In the genomic region with DNA sequence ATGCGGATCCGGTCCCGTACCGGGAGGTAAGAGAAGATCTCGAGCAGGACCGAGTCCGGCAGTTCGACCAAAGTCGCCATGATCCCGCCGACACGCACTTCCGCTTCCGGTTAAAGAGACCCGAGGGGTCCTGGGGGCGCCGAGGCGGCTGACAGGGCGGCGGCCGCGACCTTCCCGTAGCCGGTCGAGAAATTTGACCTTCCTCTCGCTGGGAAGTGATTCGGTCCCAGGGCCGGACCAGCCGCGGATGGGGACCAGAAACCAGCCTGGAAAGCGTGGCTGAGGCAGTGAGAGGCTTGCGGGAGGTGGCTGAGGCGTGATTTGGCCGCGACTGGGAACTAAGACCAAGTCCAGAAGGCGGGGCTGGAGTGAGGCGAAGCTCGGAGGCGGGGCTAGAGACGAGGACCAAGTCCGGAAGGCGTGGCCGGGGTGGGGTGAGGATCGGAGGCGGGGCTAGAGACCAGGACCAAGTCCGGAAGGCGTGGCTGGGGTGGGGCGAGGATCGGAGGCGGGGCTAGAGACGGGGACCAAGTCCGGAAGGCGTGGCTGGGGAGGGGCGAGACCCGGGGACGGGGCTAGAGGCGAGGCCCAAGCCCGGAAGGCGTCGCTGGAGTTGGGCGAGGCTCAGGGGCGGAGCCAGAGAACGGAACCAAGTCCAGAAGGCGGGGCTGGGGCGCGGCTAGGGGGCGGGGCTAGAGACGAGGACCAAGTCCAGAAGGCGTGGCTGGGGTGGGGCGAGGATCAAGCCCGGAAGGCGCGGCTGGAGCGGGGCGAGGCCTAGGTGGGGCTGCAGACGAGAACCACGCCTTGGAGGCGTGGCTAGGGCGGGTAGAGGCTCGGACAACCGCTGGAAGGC, we compare ENCODE assay signal across 1 cellular context.
TF ChIP-seq lines count a peak whose summit lies in the region.

FBXL12 (minus strand) TSS at position 346 of the 856 bp plus-strand sequence; CDS start at position 80, 266 bp downstream.

TF ChIP-seq in HepG2, 621 proteins besides CTCF, POLR2A, EP300 and RAD21 (continued from another document and continues in another):
- TF ChIP-seq, protein P1, sequence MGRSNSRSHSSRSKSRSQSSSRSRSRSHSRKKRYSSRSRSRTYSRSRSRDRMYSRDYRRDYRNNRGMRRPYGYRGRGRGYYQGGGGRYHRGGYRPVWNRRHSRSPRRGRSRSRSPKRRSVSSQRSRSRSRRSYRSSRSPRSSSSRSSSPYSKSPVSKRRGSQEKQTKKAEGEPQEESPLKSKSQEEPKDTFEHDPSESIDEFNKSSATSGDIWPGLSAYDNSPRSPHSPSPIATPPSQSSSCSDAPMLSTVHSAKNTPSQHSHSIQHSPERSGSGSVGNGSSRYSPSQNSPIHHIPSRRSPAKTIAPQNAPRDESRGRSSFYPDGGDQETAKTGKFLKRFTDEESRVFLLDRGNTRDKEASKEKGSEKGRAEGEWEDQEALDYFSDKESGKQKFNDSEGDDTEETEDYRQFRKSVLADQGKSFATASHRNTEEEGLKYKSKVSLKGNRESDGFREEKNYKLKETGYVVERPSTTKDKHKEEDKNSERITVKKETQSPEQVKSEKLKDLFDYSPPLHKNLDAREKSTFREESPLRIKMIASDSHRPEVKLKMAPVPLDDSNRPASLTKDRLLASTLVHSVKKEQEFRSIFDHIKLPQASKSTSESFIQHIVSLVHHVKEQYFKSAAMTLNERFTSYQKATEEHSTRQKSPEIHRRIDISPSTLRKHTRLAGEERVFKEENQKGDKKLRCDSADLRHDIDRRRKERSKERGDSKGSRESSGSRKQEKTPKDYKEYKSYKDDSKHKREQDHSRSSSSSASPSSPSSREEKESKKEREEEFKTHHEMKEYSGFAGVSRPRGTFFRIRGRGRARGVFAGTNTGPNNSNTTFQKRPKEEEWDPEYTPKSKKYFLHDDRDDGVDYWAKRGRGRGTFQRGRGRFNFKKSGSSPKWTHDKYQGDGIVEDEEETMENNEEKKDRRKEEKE (IDR thresholded peaks at IDR 0.05) = no peak
- TF ChIP-seq TARDBP (CRISPR knock-in tag; IDR thresholded peaks at IDR 0.05) = 0 out of 2 replicates have a peak, but pooled peaks have one; percentile 61
- no peak for TF ChIP-seq SMAD9 (CRISPR knock-in tag; IDR thresholded peaks at IDR 0.05)
- TF ChIP-seq ZNF816 (CRISPR knock-in tag; IDR thresholded peaks at IDR 0.05; ENCODE audit: borderline replicate concordance) = no peak; the same call in 1 of the 2 replicates
- no peak for TF ChIP-seq RFX5 (IDR thresholded peaks at IDR 0.05; ENCODE audit: low read depth, low read length)
- TF ChIP-seq TEAD2 (CRISPR knock-in tag; IDR thresholded peaks at IDR 0.05) = no peak
- TF ChIP-seq CENPBD1 (CRISPR knock-in tag; IDR thresholded peaks at IDR 0.05; ENCODE audit: borderline replicate concordance, low read depth) = no peak
- peak; percentile 92 for TF ChIP-seq ZNF501 (CRISPR knock-in tag; IDR thresholded peaks at IDR 0.05)
- TF ChIP-seq ZNF333 (CRISPR knock-in tag; IDR thresholded peaks at IDR 0.05; ENCODE audit: borderline replicate concordance) = no peak
- TF ChIP-seq, protein P2, sequence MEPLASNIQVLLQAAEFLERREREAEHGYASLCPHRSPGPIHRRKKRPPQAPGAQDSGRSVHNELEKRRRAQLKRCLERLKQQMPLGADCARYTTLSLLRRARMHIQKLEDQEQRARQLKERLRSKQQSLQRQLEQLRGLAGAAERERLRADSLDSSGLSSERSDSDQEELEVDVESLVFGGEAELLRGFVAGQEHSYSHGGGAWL (CRISPR knock-in tag; IDR thresholded peaks at IDR 0.05) = 0 out of 2 replicates have a peak, but pooled peaks have one; percentile 68
- no peak for TF ChIP-seq SETDB1 (CRISPR knock-in tag; IDR thresholded peaks at IDR 0.05; ENCODE audit: borderline replicate concordance)
- peak; percentile 88; the same call in 1 of the 2 replicates for TF ChIP-seq ZGPAT (CRISPR knock-in tag; IDR thresholded peaks at IDR 0.05)
- peak; percentile 90 for TF ChIP-seq ZBTB7B (CRISPR knock-in tag; IDR thresholded peaks at IDR 0.05)
- TF ChIP-seq PAX8 (CRISPR knock-in tag; IDR thresholded peaks at IDR 0.05; ENCODE audit: borderline replicate concordance) = no peak
- no peak for TF ChIP-seq ZNF3 (CRISPR knock-in tag; IDR thresholded peaks at IDR 0.05)
- TF ChIP-seq HNRNPUL1 (IDR thresholded peaks at IDR 0.05; ENCODE audit: low read depth, low read length) = no peak
- peak; percentile 88; the same call in 1 of the 2 replicates for TF ChIP-seq KDM5A (IDR thresholded peaks at IDR 0.05; ENCODE audit: borderline replicate concordance, low read length)
- TF ChIP-seq GLI4 (CRISPR knock-in tag; IDR thresholded peaks at IDR 0.05; ENCODE audit: borderline replicate concordance) = 0 out of 2 replicates have a peak, but pooled peaks have one; percentile 67
- TF ChIP-seq ZNF800 (CRISPR knock-in tag; IDR thresholded peaks at IDR 0.05) = 0 out of 2 replicates have a peak, but pooled peaks have one; percentile 51
- TF ChIP-seq KAT7 (CRISPR knock-in tag; IDR thresholded peaks at IDR 0.05; ENCODE audit: borderline replicate concordance) = peak; percentile 47; the same call in 1 of the 2 replicates
- 0 out of 2 replicates have a peak, but pooled peaks have one; percentile 11 for TF ChIP-seq ZNF205 (CRISPR knock-in tag; IDR thresholded peaks at IDR 0.05)
- TF ChIP-seq, protein P3, sequence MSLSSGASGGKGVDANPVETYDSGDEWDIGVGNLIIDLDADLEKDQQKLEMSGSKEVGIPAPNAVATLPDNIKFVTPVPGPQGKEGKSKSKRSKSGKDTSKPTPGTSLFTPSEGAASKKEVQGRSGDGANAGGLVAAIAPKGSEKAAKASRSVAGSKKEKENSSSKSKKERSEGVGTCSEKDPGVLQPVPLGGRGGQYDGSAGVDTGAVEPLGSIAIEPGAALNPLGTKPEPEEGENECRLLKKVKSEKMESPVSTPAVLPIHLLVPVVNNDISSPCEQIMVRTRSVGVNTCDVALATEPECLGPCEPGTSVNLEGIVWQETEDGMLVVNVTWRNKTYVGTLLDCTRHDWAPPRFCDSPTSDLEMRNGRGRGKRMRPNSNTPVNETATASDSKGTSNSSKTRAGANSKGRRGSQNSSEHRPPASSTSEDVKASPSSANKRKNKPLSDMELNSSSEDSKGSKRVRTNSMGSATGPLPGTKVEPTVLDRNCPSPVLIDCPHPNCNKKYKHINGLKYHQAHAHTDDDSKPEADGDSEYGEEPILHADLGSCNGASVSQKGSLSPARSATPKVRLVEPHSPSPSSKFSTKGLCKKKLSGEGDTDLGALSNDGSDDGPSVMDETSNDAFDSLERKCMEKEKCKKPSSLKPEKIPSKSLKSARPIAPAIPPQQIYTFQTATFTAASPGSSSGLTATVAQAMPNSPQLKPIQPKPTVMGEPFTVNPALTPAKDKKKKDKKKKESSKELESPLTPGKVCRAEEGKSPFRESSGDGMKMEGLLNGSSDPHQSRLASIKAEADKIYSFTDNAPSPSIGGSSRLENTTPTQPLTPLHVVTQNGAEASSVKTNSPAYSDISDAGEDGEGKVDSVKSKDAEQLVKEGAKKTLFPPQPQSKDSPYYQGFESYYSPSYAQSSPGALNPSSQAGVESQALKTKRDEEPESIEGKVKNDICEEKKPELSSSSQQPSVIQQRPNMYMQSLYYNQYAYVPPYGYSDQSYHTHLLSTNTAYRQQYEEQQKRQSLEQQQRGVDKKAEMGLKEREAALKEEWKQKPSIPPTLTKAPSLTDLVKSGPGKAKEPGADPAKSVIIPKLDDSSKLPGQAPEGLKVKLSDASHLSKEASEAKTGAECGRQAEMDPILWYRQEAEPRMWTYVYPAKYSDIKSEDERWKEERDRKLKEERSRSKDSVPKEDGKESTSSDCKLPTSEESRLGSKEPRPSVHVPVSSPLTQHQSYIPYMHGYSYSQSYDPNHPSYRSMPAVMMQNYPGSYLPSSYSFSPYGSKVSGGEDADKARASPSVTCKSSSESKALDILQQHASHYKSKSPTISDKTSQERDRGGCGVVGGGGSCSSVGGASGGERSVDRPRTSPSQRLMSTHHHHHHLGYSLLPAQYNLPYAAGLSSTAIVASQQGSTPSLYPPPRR (CRISPR knock-in tag; IDR thresholded peaks at IDR 0.05; ENCODE audit: borderline replicate concordance) = peak; percentile 16; the same call in 1 of the 2 replicates
- TF ChIP-seq TOE1 (CRISPR knock-in tag; IDR thresholded peaks at IDR 0.05) = no peak
- TF ChIP-seq MED13 (CRISPR knock-in tag; IDR thresholded peaks at IDR 0.05) = 0 out of 2 replicates have a peak, but pooled peaks have one; percentile 19
- TF ChIP-seq KLF12 (CRISPR knock-in tag; IDR thresholded peaks at IDR 0.05; ENCODE audit: borderline replicate concordance) = peak; percentile 5; the same call in 1 of the 2 replicates
- peak; percentile 50; the same call in 1 of the 2 replicates for TF ChIP-seq HES4 (CRISPR knock-in tag; IDR thresholded peaks at IDR 0.05; ENCODE audit: borderline replicate concordance)
- TF ChIP-seq HNF4G (IDR thresholded peaks at IDR 0.05; ENCODE audit: borderline replicate concordance, low read depth, low read length) = no peak
- TF ChIP-seq HNF4G (CRISPR knock-in tag; IDR thresholded peaks at IDR 0.05; ENCODE audit: borderline replicate concordance, low read depth) = peak; percentile 84
- TF ChIP-seq HNRNPL (IDR thresholded peaks at IDR 0.05; ENCODE audit: low read depth, low read length) = no peak
- TF ChIP-seq ZBTB4 (CRISPR knock-in tag; IDR thresholded peaks at IDR 0.05; ENCODE audit: borderline replicate concordance) = 0 out of 2 replicates have a peak, but pooled peaks have one; percentile 61
- no peak for TF ChIP-seq BCL6 (CRISPR knock-in tag; IDR thresholded peaks at IDR 0.05)
- TF ChIP-seq SNRNP70 (IDR thresholded peaks at IDR 0.05; ENCODE audit: low read depth, low read length) = no peak
- TF ChIP-seq HDAC1 (CRISPR knock-in tag; IDR thresholded peaks at IDR 0.05) = peak; percentile 95
- TF ChIP-seq ZFP37 (CRISPR knock-in tag; IDR thresholded peaks at IDR 0.05; ENCODE audit: borderline replicate concordance) = no peak
- no peak for TF ChIP-seq FOSL1 (CRISPR knock-in tag; IDR thresholded peaks at IDR 0.05; ENCODE audit: borderline replicate concordance)
- no peak for TF ChIP-seq SRSF9 (IDR thresholded peaks at IDR 0.05; ENCODE audit: borderline replicate concordance, insufficient read depth, low read depth, low read length, poor library complexity, severe bottlenecking)
- no peak for TF ChIP-seq ZNF562 (CRISPR knock-in tag; IDR thresholded peaks at IDR 0.05; ENCODE audit: borderline replicate concordance)
- TF ChIP-seq CSRNP1 (CRISPR knock-in tag; IDR thresholded peaks at IDR 0.05) = peak; percentile 82; the same call in 1 of the 2 replicates
- peak; percentile 90 for TF ChIP-seq ELF1 (CRISPR knock-in tag; IDR thresholded peaks at IDR 0.05)
- peak; percentile 55 for TF ChIP-seq AGO1 (IDR thresholded peaks at IDR 0.05; ENCODE audit: low read depth, low read length, poor library complexity, severe bottlenecking)
- TF ChIP-seq TOPORS (CRISPR knock-in tag; IDR thresholded peaks at IDR 0.05) = peak; percentile 11; the same call in 1 of the 2 replicates
